Comparison of ENCODE assay signal across 28 cellular contexts in genomic region chr12:18297883-18298282, GRCh38. TPM values are rescaled to one million over a fixed set of nuclear protein-coding genes. Genes with fewer than 3 reads are reported as not detected.
"Had no signal": no experiment of that assay in that cellular context is flagged by ENCODE, and none has a peak within 500 bp of the region (broad histone marks: within the 10 kb centered on the region; RNA-seq: fewer than 3 reads in every experiment).

No MANE protein-coding gene starts in this region.

- H3K4me1 Mint-ChIP-seq: immature natural killer cell; stimulated activated naive B cell treated with anti-CD40 and anti-IgM and Interleukin-4, amounts not matched to agents 10 μg/mL and 1 μg/mL and 100 μg/mL, for 72 hours; stimulated activated naive CD8-positive, alpha-beta T cell treated with anti-CD3 and anti-CD28 coated beads, Interleukin-15, amount 100 ng/mL, for 72 hours had no signal

- H3K36me3 ChIP-seq: gastrocnemius medialis, heart right ventricle, left ventricle myocardium inferior, lower lobe of right lung, neural progenitor cell, ovary, right atrium auricular region, sigmoid colon, tibial nerve, upper lobe of right lung had no signal

- H3K9ac ChIP-seq: neural progenitor cell had no signal

- H3K36me3 Mint-ChIP-seq: immature natural killer cell; neural progenitor cell; stimulated activated naive B cell treated with anti-CD40 and anti-IgM and Interleukin-4, amounts not matched to agents 10 μg/mL and 1 μg/mL and 100 μg/mL, for 72 hours had no signal

- ATAC-seq: esophagus mucosa; gastrocnemius medialis; heart right ventricle; left cardiac atrium; lower lobe of right lung; natural killer cell treated with Interleukin-12 subunit alpha and Interleukin-12 subunit beta and Interleukin-15 and Interleukin-18, amount 100 ng/mL, for 72 hours; stimulated activated naive B cell treated with anti-CD40 and anti-IgM and Interleukin-4, amounts not matched to agents 10 μg/mL and 1 μg/mL and 100 μg/mL, for 72 hours; stimulated activated naive CD8-positive, alpha-beta T cell treated with anti-CD3 and anti-CD28 coated beads, Interleukin-15, amount 100 ng/mL, for 72 hours; upper lobe of right lung had no signal

- H3K9me3 ChIP-seq: gastrocnemius medialis, ovary, testis had no signal

- H3K27ac ChIP-seq: dorsolateral prefrontal cortex, gastrocnemius medialis, heart right ventricle, lower lobe of right lung, neural progenitor cell, ovary, right atrium auricular region, sigmoid colon, testis, tibial nerve, upper lobe of right lung had no signal

- H3K27me3 Mint-ChIP-seq: natural killer cell treated with Interleukin-12 subunit alpha and Interleukin-12 subunit beta and Interleukin-15 and Interleukin-18, amount 100 ng/mL, for 72 hours; stimulated activated naive B cell treated with anti-CD40 and anti-IgM and Interleukin-4, amounts not matched to agents 10 μg/mL and 1 μg/mL and 100 μg/mL, for 72 hours; stimulated activated naive CD8-positive, alpha-beta T cell treated with anti-CD3 and anti-CD28 coated beads, Interleukin-15, amount 100 ng/mL, for 72 hours had no signal

- H3K4me3 Mint-ChIP-seq: immature natural killer cell; natural killer cell treated with Interleukin-12 subunit alpha and Interleukin-12 subunit beta and Interleukin-15 and Interleukin-18, amount 100 ng/mL, for 72 hours; neural progenitor cell; stimulated activated naive B cell treated with anti-CD40 and anti-IgM and Interleukin-4, amounts not matched to agents 10 μg/mL and 1 μg/mL and 100 μg/mL, for 72 hours; stimulated activated naive CD8-positive, alpha-beta T cell treated with anti-CD3 and anti-CD28 coated beads, Interleukin-15, amount 100 ng/mL, for 72 hours had no signal

- H3K4me3 ChIP-seq: dorsolateral prefrontal cortex, gastrocnemius medialis, lower lobe of right lung, neural progenitor cell, ovary, right atrium auricular region, sigmoid colon, skin epidermis, testis, tibial nerve, upper lobe of right lung had no signal

- H3K27me3 ChIP-seq: dorsolateral prefrontal cortex, gastrocnemius medialis, heart right ventricle, neural progenitor cell, ovary, right atrium auricular region, sigmoid colon, testis, tibial nerve, upper lobe of right lung had no signal

- DNase-seq: cortex of kidney; dorsolateral prefrontal cortex; effector CD8-positive, alpha-beta T cell; gastrocnemius medialis; heart right ventricle; hypothalamus; immature natural killer cell; left cardiac atrium; left ventricle myocardium inferior; lower lobe of right lung; mesenchymal stem cell; midbrain; nucleus accumbens; ovary; sigmoid colon; stimulated activated CD4-positive, alpha-beta T cell treated with anti-CD3 and anti-CD28 coated beads, Interleukin-2, amount 100 ng/mL, for 24 hours; stimulated activated CD4-positive, alpha-beta T cell treated with anti-CD3 and anti-CD28 coated beads, Interleukin-4, amount 100 ng/mL, for 4 hours; stimulated activated naive B cell treated with anti-CD40 and anti-IgM and Interleukin-4, amounts not matched to agents 10 μg/mL and 1 μg/mL and 100 μg/mL, for 72 hours; stimulated activated naive CD8-positive, alpha-beta T cell treated with anti-CD3 and anti-CD28 coated beads, Interleukin-15, amount 100 ng/mL, for 72 hours; testis; upper lobe of right lung had no signal

- H3K27ac Mint-ChIP-seq: immature natural killer cell; natural killer cell treated with Interleukin-12 subunit alpha and Interleukin-12 subunit beta and Interleukin-15 and Interleukin-18, amount 100 ng/mL, for 72 hours; neural progenitor cell; stimulated activated naive B cell treated with anti-CD40 and anti-IgM and Interleukin-4, amounts not matched to agents 10 μg/mL and 1 μg/mL and 100 μg/mL, for 72 hours; stimulated activated naive CD8-positive, alpha-beta T cell treated with anti-CD3 and anti-CD28 coated beads, Interleukin-15, amount 100 ng/mL, for 72 hours had no signal

- H3K4me1 ChIP-seq: gastrocnemius medialis, heart right ventricle, left ventricle myocardium inferior, lower lobe of right lung, neural progenitor cell, right atrium auricular region, sigmoid colon, testis, tibial nerve, upper lobe of right lung had no signal

RNA-seq across cellular contexts. Expression of gene PIK3C2G, which starts 36.6 kb away (rescaled TPM):
- total RNA-seq: fibroblast of lung; heart right ventricle; left cardiac atrium; left ventricle myocardium inferior; natural killer cell treated with Interleukin-12 subunit alpha and Interleukin-12 subunit beta and Interleukin-15 and Interleukin-18, amount 100 ng/mL, for 72 hours; right atrium auricular region had no signal
